In the genomic region with DNA sequence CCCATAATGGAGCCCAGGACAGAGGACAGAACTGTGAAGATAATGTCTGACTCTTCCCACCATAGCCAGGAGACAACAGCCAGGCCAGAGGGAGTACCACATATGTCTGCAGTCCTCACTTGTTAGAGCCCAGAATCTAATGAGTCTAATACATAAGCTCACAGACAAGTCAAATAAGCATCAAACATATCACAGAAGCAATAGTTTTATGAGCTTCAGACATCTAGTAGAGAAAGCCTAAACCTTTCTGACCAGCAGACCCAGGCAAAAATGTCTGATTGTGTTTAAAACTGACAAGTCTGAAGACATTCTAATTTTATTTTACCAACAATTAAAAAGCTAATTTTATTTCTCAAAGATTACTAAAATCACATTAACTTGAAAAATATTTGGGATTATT, we compare ENCODE assay signal across 23 cellular contexts.
"Had no signal": no experiment of that assay in that cellular context is flagged by ENCODE, and none has a peak within 500 bp of the region (broad histone marks: within the 10 kb centered on the region; RNA-seq: fewer than 3 reads in every experiment).

No MANE protein-coding gene starts in this region.

- H3K27ac ChIP-seq: coronary artery, dorsolateral prefrontal cortex, epithelial cell of prostate, esophagus squamous epithelium, gastrocnemius medialis, heart right ventricle, left lung, lower lobe of right lung had no signal

- H3K36me3 ChIP-seq: gastrocnemius medialis, heart right ventricle, left lung, lower lobe of right lung had no signal

- H3K4me3 Mint-ChIP-seq: mesothelial cell of epicardium, naive B cell had no signal

- H3K27me3 ChIP-seq: dorsolateral prefrontal cortex, esophagus squamous epithelium, gastrocnemius medialis, heart right ventricle, left lung had no signal

- H3K9me3 ChIP-seq: esophagus squamous epithelium, gastrocnemius medialis had no signal

- H3K27ac Mint-ChIP-seq: mesothelial cell of epicardium, naive B cell had no signal

- H3K4me3 ChIP-seq: coronary artery, dorsolateral prefrontal cortex, esophagus squamous epithelium, gastrocnemius medialis, heart right ventricle, left lung, lower lobe of right lung, mucosa of descending colon had no signal

- DNase-seq: dermis blood vessel endothelial cell; dorsolateral prefrontal cortex; effector CD4-positive, alpha-beta T cell; effector memory CD4-positive, alpha-beta T cell; erythroblast; esophagus squamous epithelium; foreskin fibroblast; foreskin melanocyte; gastrocnemius medialis; glutamatergic neuron; head of caudate nucleus; heart right ventricle; hippocampal formation; left cardiac atrium; left lung; left ventricle myocardium superior; lower lobe of right lung; mesenchymal stem cell; mucosa of descending colon; naive B cell had no signal

- H3K4me1 ChIP-seq: esophagus squamous epithelium, left lung, lower lobe of right lung had no signal

- H3K27me3 Mint-ChIP-seq: naive B cell had no signal
